In genomic region chr9:35116539-35116897, GRCh38 we compare ENCODE assay signal across 8 cellular contexts. TPM values are rescaled to one million over a fixed set of nuclear protein-coding genes. Genes with fewer than 3 reads are reported as not detected.
DNase-seq lines count a peak whose midpoint lies in the region; ATAC-seq and TF ChIP-seq lines count a peak whose summit lies in the region.

No MANE protein-coding gene starts in this region.

- no peaks in the 10 kb centered on the region for H3K36me3 ChIP-seq in mucosa of stomach (ENCODE audit: control insufficient read depth, insufficient read depth, low read length)

- H3K27ac ChIP-seq in AG04450 (ENCODE audit: low read depth, low read length) (peak overlapping the region; percentile 61), caudate nucleus (ENCODE audit: low read depth, low read length) (peak overlapping the region; percentile 96)

- H3K27me3 ChIP-seq in AG04450 (ENCODE audit: control insufficient read depth, insufficient read depth, low read length) (no peaks in the 10 kb centered on the region), mucosa of stomach (ENCODE audit: control insufficient read depth, insufficient read depth, low read length) (no peaks in the 10 kb centered on the region)

- ATAC-seq in HG03442 (IDR thresholded peaks at IDR 0.05; ENCODE audit: unreplicated experiment) (peak; percentile 1), GM18858 (IDR thresholded peaks at IDR 0.05; ENCODE audit: unreplicated experiment) (no peak)

- DNase-seq in AG04450 (ENCODE audit: low read depth, low spot score) (no peak), caudate nucleus (lab: John Stamatoyannopoulos, UW) (peak in 5 of 61 donors; percentile 54 to 72 (median 67)), OCI-M2 (lab: John Stamatoyannopoulos, UW; ENCODE audit: unreplicated experiment) (no peak), D341Med (ENCODE audit: low spot score) (no peak)
- DNase-seq in activated CD8-positive, alpha-beta memory T cell treated with anti-CD3 and anti-CD28 coated beads for 24 hours = no peak

- POLR2A ChIA-PET in AG04450 (lab: Yijun Ruan, JAX) = interaction anchor here (0.7 to 1.5 kb wide), 5 partner anchors 13 to 437 kb away, joined by 3 to 5 read pairs (median 3); partner anchors contain the start of genes STOML2 and UNC13B

- H3K4me1 ChIP-seq in mucosa of stomach (ENCODE audit: control insufficient read depth, insufficient read depth, low read length) = peaks cover 25% of the 10 kb centered on the region

- TF ChIP-seq CTCF in AG04450 (IDR thresholded peaks at IDR 0.05; ENCODE audit: low read depth, low read length) = no peak

- H3K4me3 ChIP-seq in AG04450 (ENCODE audit: low read depth, low read length) = peak overlapping the region; percentile 98
- H3K4me3 ChIP-seq in mucosa of stomach (ENCODE audit: low read length) = peak overlapping the region; percentile 91

- CTCF ChIA-PET in AG04450 (lab: Charles Lee) = interaction anchor here (0.6 to 5.0 kb wide), 18 partner anchors 13 to 437 kb away, joined by 3 to 58 read pairs (median 4); partner anchors contain the start of gene UNC13B

- H3K9me3 ChIP-seq in AG04450 (ENCODE audit: control insufficient read depth, insufficient read depth, low read length) (no peaks in the 10 kb centered on the region), mucosa of stomach (ENCODE audit: control insufficient read depth, low read length) (no peaks in the 10 kb centered on the region)

- peak overlapping the region; percentile 11 for H3K9ac ChIP-seq in mucosa of stomach (ENCODE audit: low read length)

RNA-seq across cellular contexts. Expression of gene ATOSB, which starts 0.9 kb away (rescaled TPM):
- 20.4 and 24.6 TPM in 2 replicates for polyA plus RNA-seq in AG04450 (2011; rRNA removed)
- 22.0 and 22.1 TPM in 2 replicates for polyA minus RNA-seq in AG04450 (2011; rRNA and poly(A)+ RNA removed)

RNA-seq across cellular contexts. Expression of gene STOML2, which starts 13.6 kb away (rescaled TPM):
- 125 and 151 TPM in 2 replicates for polyA plus RNA-seq in AG04450 (2011; rRNA removed)
- polyA minus RNA-seq in AG04450 (2011; rRNA and poly(A)+ RNA removed) = 73.2 and 92.5 TPM in 2 replicates

RNA-seq across cellular contexts. Expression of gene PIGO, which starts 20.1 kb away (rescaled TPM):
- 14.1 and 14.3 TPM in 2 replicates for polyA plus RNA-seq in AG04450 (2011; rRNA removed)
- polyA minus RNA-seq in AG04450 (2011; rRNA and poly(A)+ RNA removed) = 17.5 and 18.8 TPM in 2 replicates

RNA-seq across cellular contexts. Expression of gene FANCG, which starts 36.8 kb away (rescaled TPM):
- 8.5 and 9.1 TPM in 2 replicates for polyA plus RNA-seq in AG04450 (2011; rRNA removed)
- 9.5 and 11.5 TPM in 2 replicates for polyA minus RNA-seq in AG04450 (2011; rRNA and poly(A)+ RNA removed)

RNA-seq across cellular contexts. Expression of gene VCP, which starts 44.1 kb away (rescaled TPM):
- polyA plus RNA-seq in AG04450 (2011; rRNA removed) = 386 and 411 TPM in 2 replicates
- polyA minus RNA-seq in AG04450 (2011; rRNA and poly(A)+ RNA removed) = 515 and 594 TPM in 2 replicates
